8 cellular contexts compared by ENCODE assay signal in genomic region chr12:96343347-96343954, GRCh38.
DNase-seq lines count a peak whose midpoint lies in the region; ATAC-seq and TF ChIP-seq lines count a peak whose summit lies in the region.

No MANE protein-coding gene starts in this region.

- DNase-seq in GF-D8 (lab: John Stamatoyannopoulos, UW) (peak; percentile 58), astrocyte of the cerebellum (ENCODE audit: low read depth) (peak; percentile 45), kidney glomerular epithelial cell (lab: John Stamatoyannopoulos, UW) (no peak), 8988T (no peak), nucleus accumbens (lab: John Stamatoyannopoulos, UW) (no peak), amniotic stem cell (lab: John Stamatoyannopoulos, UW) (no peak)

- ATAC-seq in GM19397 (IDR thresholded peaks at IDR 0.05; ENCODE audit: unreplicated experiment) (peak; percentile 55), HG03432 (IDR thresholded peaks at IDR 0.05; ENCODE audit: unreplicated experiment) (peak; percentile 78)

- TF ChIP-seq CTCF in astrocyte of the cerebellum (IDR thresholded peaks at IDR 0.05; ENCODE audit: low read depth, low read length, missing control alignments): no peak

- in situ Hi-C loops in astrocyte of the cerebellum (cut with HindIII; ENCODE audit: low sequenced_read_pairs): no loop called here

- H3K4me3 ChIP-seq in astrocyte of the cerebellum (ENCODE audit: low read depth, low read length): no peak overlapping the region

Comparison
In these comparisons a context has a peak if more than half of its experiments do, and no peak if none do; other contexts are left out.
1. DNase-seq: peak in GF-D8 (single experiment) and astrocyte of the cerebellum (single experiment); none in kidney glomerular epithelial cell (single experiment), 8988T (single experiment), nucleus accumbens (0 of 56) and amniotic stem cell (single experiment).